In genomic region chr10:23418051-23418681, GRCh38 we compare ENCODE assay signal across 1 cellular context.
TF ChIP-seq lines count a peak whose summit lies in the region.

No MANE protein-coding gene starts in this region.

TF ChIP-seq in H1, 55 proteins besides CTCF, POLR2A, EP300 and RAD21:
- TF ChIP-seq YY1 (IDR thresholded peaks at IDR 0.05; ENCODE audit: low read depth, low read length) (no peak), POLR2AphosphoS5 (IDR thresholded peaks at IDR 0.05; ENCODE audit: low read depth, low read length) (no peak), MAFK (IDR thresholded peaks at IDR 0.05; ENCODE audit: low read depth, low read length) (no peak), CTBP2 (IDR thresholded peaks at IDR 0.05; ENCODE audit: borderline replicate concordance, insufficient read depth, insufficient read length, low read length) (no peak), CBX8 (IDR thresholded peaks at IDR 0.05; ENCODE audit: borderline replicate concordance, low read depth, low read length) (no peak), BCL11A (IDR thresholded peaks at IDR 0.05; ENCODE audit: low read depth in 2 of 2, low read length in 2 of 2) (no peak), KDM4A (IDR thresholded peaks at IDR 0.05; ENCODE audit: low read depth, low read length, severe bottlenecking) (no peak), CEBPB (IDR thresholded peaks at IDR 0.05; ENCODE audit: low read depth, low read length) (no peak), KDM1A (IDR thresholded peaks at IDR 0.05; ENCODE audit: borderline replicate concordance, low read length) (no peak), SIN3A (conservative IDR thresholded peaks at IDR 0.05 in 1 of 2, IDR thresholded peaks at IDR 0.05 in 1 of 2; ENCODE audit: low read depth in 1 of 2, low read length in 2 of 2) (no peak), RBBP5 (IDR thresholded peaks at IDR 0.05; ENCODE audit: borderline replicate concordance, low read depth, low read length) (no peak)
